23 cellular contexts compared by ENCODE assay signal in the genomic region with DNA sequence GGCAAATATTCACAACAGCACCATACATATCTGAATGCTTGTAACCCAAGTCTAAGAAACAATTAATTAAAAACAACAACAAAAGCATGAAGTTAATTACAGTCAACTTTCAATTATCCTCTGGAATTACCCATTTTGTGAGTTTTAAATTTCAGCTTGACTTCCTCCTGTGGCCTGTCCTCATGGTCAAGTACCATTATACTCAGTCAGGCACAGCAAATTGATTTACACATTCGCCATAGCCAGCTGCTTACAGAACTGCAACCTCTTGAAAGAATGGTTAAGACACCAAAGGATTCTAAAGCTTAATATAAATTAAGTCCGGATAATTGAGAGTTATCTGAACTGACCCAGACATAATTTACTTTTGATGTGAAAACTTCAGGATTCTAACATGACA.
DNase-seq lines count a peak whose midpoint lies in the region; ATAC-seq lines count a peak whose summit lies in the region.
"Had no signal": no experiment of that assay in that cellular context is flagged by ENCODE, and none has a peak within 500 bp of the region (broad histone marks: within the 10 kb centered on the region; RNA-seq: fewer than 3 reads in every experiment).

No MANE protein-coding gene starts in this region.

- peaks cover 51% of the 10 kb centered on the region for H3K4me1 ChIP-seq in iPS-20b (ENCODE audit: insufficient read depth, low read length)
- H3K4me1 ChIP-seq: breast epithelium had no signal

- no peaks in the 10 kb centered on the region for H3K36me3 ChIP-seq in iPS-20b (ENCODE audit: insufficient read depth, low read depth, low read length)
- H3K36me3 ChIP-seq: breast epithelium had no signal

- no peaks in the 10 kb centered on the region for H3K27me3 ChIP-seq in iPS-20b (ENCODE audit: insufficient read depth, low read length)
- H3K27me3 ChIP-seq: breast epithelium, hepatocyte, stomach had no signal

- H3K9me3 ChIP-seq in iPS-20b (ENCODE audit: insufficient read depth, low read depth, low read length) = no peaks in the 10 kb centered on the region
- H3K9me3 ChIP-seq: A549, breast epithelium, psoas muscle, stomach had no signal

- DNase-seq in NCI-H2171 treated with DMSO at 0.1 percent for 48 hours (lab: John Stamatoyannopoulos, UW) = peak; percentile 9
- DNase-seq in NCI-H2171 (lab: John Stamatoyannopoulos, UW) = no peak
- DNase-seq in NCI-H1436 (lab: John Stamatoyannopoulos, UW) = peak; percentile 29
- DNase-seq in NCI-H524 treated with DMSO at 0.1 percent for 48 hours (lab: John Stamatoyannopoulos, UW) = peak; percentile 8
- DNase-seq in activated CD4-positive, alpha-beta T cell treated with anti-CD3 and anti-CD28 coated beads for 4 hours = no peak
- DNase-seq in activated CD4-positive, alpha-beta T cell treated with anti-CD3 and anti-CD28 coated beads, Interleukin-2, amount 50 U/mL, for 48 hours = no peak
- DNase-seq: activated CD4-positive, alpha-beta T cell treated with anti-CD3 and anti-CD28 coated beads for 36 hours; activated T-cell treated with anti-CD3 and anti-CD28 coated beads for 4 hours; AML-193; amygdala; Calu3; CD4-positive, CD25-positive, alpha-beta regulatory T cell; psoas muscle; SIG-M5; stimulated activated CD4-positive, alpha-beta T cell treated with anti-CD3 and anti-CD28 coated beads, Interleukin-4, amount 100 ng/mL, for 1 hour; stomach; SW 1271 had no signal

- peak overlapping the region; percentile 49; the same call in 1 of the 2 replicates for H3K9ac ChIP-seq in iPS-20b (ENCODE audit: low read depth, low read length)

- ATAC-seq in GM21737 (IDR thresholded peaks at IDR 0.05; ENCODE audit: unreplicated experiment) = no peak
- ATAC-seq: A549; activated CD4-positive, alpha-beta T cell treated with anti-CD3 and anti-CD28 coated beads for 36 hours; HCT116; psoas muscle had no signal

- H3K4me3 ChIP-seq in iPS-20b (ENCODE audit: low read length) = no peak overlapping the region
- H3K4me3 ChIP-seq: A549, breast epithelium, hepatocyte, psoas muscle, stomach had no signal

- no peak overlapping the region for H3K27ac ChIP-seq in iPS-20b (ENCODE audit: low read length)
- H3K27ac ChIP-seq: A549, breast epithelium, hepatocyte, psoas muscle, stomach had no signal

Comparison
In these comparisons a context has a peak if more than half of its experiments do, and no peak if none do; other contexts are left out.
1. DNase-seq: peak in NCI-H2171 treated with DMSO at 0.1 percent for 48 hours (single experiment), NCI-H1436 (single experiment) and NCI-H524 treated with DMSO at 0.1 percent for 48 hours (single experiment); none in NCI-H2171 (single experiment), activated CD4-positive, alpha-beta T cell treated with anti-CD3 and anti-CD28 coated beads for 4 hours (0 of 2) and activated CD4-positive, alpha-beta T cell treated with anti-CD3 and anti-CD28 coated beads, Interleukin-2, amount 50 U/mL, for 48 hours (0 of 2).